8 cellular contexts compared by ENCODE assay signal in genomic region chr11:95705485-95706124, GRCh38.
DNase-seq lines count a peak whose midpoint lies in the region; ATAC-seq and TF ChIP-seq lines count a peak whose summit lies in the region.

No MANE protein-coding gene starts in this region.

- no peaks in the 10 kb centered on the region for H3K36me3 Mint-ChIP-seq in activated naive CD8-positive, alpha-beta T cell treated with anti-CD3 and anti-CD28 coated beads, Interleukin-2, amount 10 ng/mL, durations not matched to agents 7 days and 5 days
- no peaks in the 10 kb centered on the region for H3K36me3 Mint-ChIP-seq in progenitor cell of endocrine pancreas (ENCODE audit: insufficient read depth)

- no peak overlapping the region for H3K4me3 ChIP-seq in GM12865 (ENCODE audit: low read depth, low read length)

- ATAC-seq in HG02642 (IDR thresholded peaks at IDR 0.05; ENCODE audit: poor library complexity, unreplicated experiment) (peak; percentile 91), SK-N-SH treated with all-trans-retinoic acid at 6 μM for 48 hours (peak; percentile 95), Right ventricle myocardium superior (ENCODE audit: poor library complexity) (peak; percentile 99)
- peak; percentile 90 for ATAC-seq in activated naive CD8-positive, alpha-beta T cell treated with anti-CD3 and anti-CD28 coated beads, Interleukin-2, amount 10 ng/mL, durations not matched to agents 7 days and 5 days (ENCODE audit: low read depth)

- peaks cover 12% of the 10 kb centered on the region for H3K4me1 Mint-ChIP-seq in activated naive CD8-positive, alpha-beta T cell treated with anti-CD3 and anti-CD28 coated beads, Interleukin-2, amount 10 ng/mL, durations not matched to agents 7 days and 5 days
- peaks cover 5% of the 10 kb centered on the region for H3K4me1 Mint-ChIP-seq in progenitor cell of endocrine pancreas (ENCODE audit: low read depth)

- TF ChIP-seq CTCF in GM12865 (IDR thresholded peaks at IDR 0.05; ENCODE audit: insufficient read depth, low read depth, low read length, missing control alignments) (peak; percentile 87), progenitor cell of endocrine pancreas (IDR thresholded peaks at IDR 0.05; ENCODE audit: unreplicated experiment) (peak; percentile 97)

- H3K27me3 Mint-ChIP-seq in activated naive CD8-positive, alpha-beta T cell treated with anti-CD3 and anti-CD28 coated beads, Interleukin-2, amount 10 ng/mL, durations not matched to agents 7 days and 5 days = no peaks in the 10 kb centered on the region
- peaks cover 8% of the 10 kb centered on the region for H3K27me3 Mint-ChIP-seq in progenitor cell of endocrine pancreas

- H3K4me3 Mint-ChIP-seq in activated naive CD8-positive, alpha-beta T cell treated with anti-CD3 and anti-CD28 coated beads, Interleukin-2, amount 10 ng/mL, durations not matched to agents 7 days and 5 days = no peak overlapping the region
- H3K4me3 Mint-ChIP-seq in progenitor cell of endocrine pancreas (ENCODE audit: low read depth) = no peak overlapping the region

- DNase-seq in GM12865 (ENCODE audit: low read depth) = peak; percentile 88
- DNase-seq in NCI-H1105 (lab: John Stamatoyannopoulos, UW) = peak; percentile 88
- DNase-seq in activated naive CD8-positive, alpha-beta T cell treated with anti-CD3 and anti-CD28 coated beads, Interleukin-2, amount 10 ng/mL, durations not matched to agents 7 days and 5 days = peak; percentile 76
- DNase-seq in Right ventricle myocardium superior = peak; percentile 87
- DNase-seq in progenitor cell of endocrine pancreas (ENCODE audit: low spot score, unreplicated experiment) = peak; percentile 75
- DNase-seq in ureter (ENCODE audit: low spot score) = peak; percentile 95

- H3K27ac Mint-ChIP-seq in activated naive CD8-positive, alpha-beta T cell treated with anti-CD3 and anti-CD28 coated beads, Interleukin-2, amount 10 ng/mL, durations not matched to agents 7 days and 5 days = no peak overlapping the region
- H3K27ac Mint-ChIP-seq in progenitor cell of endocrine pancreas = no peak overlapping the region

- H3K9me3 Mint-ChIP-seq in activated naive CD8-positive, alpha-beta T cell treated with anti-CD3 and anti-CD28 coated beads, Interleukin-2, amount 10 ng/mL, durations not matched to agents 7 days and 5 days = no peaks in the 10 kb centered on the region
- no peaks in the 10 kb centered on the region for H3K9me3 Mint-ChIP-seq in progenitor cell of endocrine pancreas (ENCODE audit: low read depth)

- intact Hi-C loops in Right ventricle myocardium superior (cut with DNase I) = loop anchor here (2.0 to 10.0 kb wide), 2 partner anchors 551 to 631 kb away; no protein-coding TSS in a partner anchor

- POLR2A ChIA-PET in activated naive CD8-positive, alpha-beta T cell treated with anti-CD3 and anti-CD28 coated beads, Interleukin-2, amount 10 ng/mL, durations not matched to agents 7 days and 5 days (lab: Charles Lee) = interaction anchor here (0.9 to 1.9 kb wide), 10 partner anchors 15 to 616 kb away, joined by 3 to 18 read pairs (median 4); partner anchors contain the start of genes ENDOD1, FAM76B and SESN3

TF ChIP-seq in SK-N-SH treated with all-trans-retinoic acid at 6 μM for 48 hours, 23 proteins besides CTCF, POLR2A, EP300 and RAD21:
- TF ChIP-seq CSDC2 (CRISPR knock-in tag; IDR thresholded peaks at IDR 0.05) = no peak
- 0 out of 2 replicates have a peak, but pooled peaks have one; percentile 15 for TF ChIP-seq TSHZ2 (CRISPR knock-in tag; IDR thresholded peaks at IDR 0.05)
